Comparison of ENCODE assay signal across 1 cellular context in genomic region chr1:88683848-88684481, GRCh38.
A peak's percentile ranks its signal among the peaks of the same experiment; 100 is the strongest.
TF ChIP-seq lines count a peak whose summit lies in the region.

TSS of gene PKN2 (plus strand) at chr1:88684273. CDS start at chr1:88684581, 308 bp downstream.

TF ChIP-seq in HepG2, 621 proteins besides CTCF, POLR2A, EP300 and RAD21 (continued from another document and continues in another):
- no peak for TF ChIP-seq ZBTB40 (IDR thresholded peaks at IDR 0.05)
- peak; percentile 65; the same call in 1 of the 2 replicates for TF ChIP-seq ZBTB40 (CRISPR knock-in tag; IDR thresholded peaks at IDR 0.05)
- peak; percentile 91; the same call in 1 of the 2 replicates for TF ChIP-seq ZNF788 (CRISPR knock-in tag; IDR thresholded peaks at IDR 0.05; ENCODE audit: borderline replicate concordance)
- no peak for TF ChIP-seq CCAR2 (optimal IDR thresholded peaks at IDR 0.05; ENCODE audit: low read depth, low read length)
- TF ChIP-seq MBNL3 (CRISPR knock-in tag; conservative IDR thresholded peaks at IDR 0.05), result no peak
- TF ChIP-seq ZNF761 (CRISPR knock-in tag; conservative IDR thresholded peaks at IDR 0.05), result no peak; the same call in 1 of the 2 replicates
- no peak for TF ChIP-seq NONO (IDR thresholded peaks at IDR 0.05)
- TF ChIP-seq NONO (CRISPR knock-in tag; conservative IDR thresholded peaks at IDR 0.05), result peak; percentile 98
- no peak; the same call in 1 of the 2 replicates for TF ChIP-seq RFXAP (CRISPR knock-in tag; IDR thresholded peaks at IDR 0.05; ENCODE audit: borderline replicate concordance)
- TF ChIP-seq AKAP8 (CRISPR knock-in tag; IDR thresholded peaks at IDR 0.05), result no peak
- no peak for TF ChIP-seq ZC3H4 (CRISPR knock-in tag; IDR thresholded peaks at IDR 0.05; ENCODE audit: borderline replicate concordance)
- TF ChIP-seq ZNF496 (CRISPR knock-in tag; IDR thresholded peaks at IDR 0.05; ENCODE audit: insufficient replicate concordance), result no peak
- TF ChIP-seq AKNA (CRISPR knock-in tag; IDR thresholded peaks at IDR 0.05; ENCODE audit: borderline replicate concordance), result no peak
- TF ChIP-seq AGO1 (IDR thresholded peaks at IDR 0.05; ENCODE audit: low read depth, low read length, poor library complexity, severe bottlenecking), result no peak
- TF ChIP-seq ZNF7 (CRISPR knock-in tag; IDR thresholded peaks at IDR 0.05), result no peak
- TF ChIP-seq FUBP1 (CRISPR knock-in tag; IDR thresholded peaks at IDR 0.05; ENCODE audit: borderline replicate concordance), result no peak
- peak; percentile 53 for TF ChIP-seq ISL2 (CRISPR knock-in tag; IDR thresholded peaks at IDR 0.05)
- peak; percentile 72; the same call in 1 of the 2 replicates for TF ChIP-seq ZFP1 (CRISPR knock-in tag; IDR thresholded peaks at IDR 0.05)
- TF ChIP-seq AFF4 (CRISPR knock-in tag; IDR thresholded peaks at IDR 0.05), result no peak
- peak; percentile 99 for TF ChIP-seq POGZ (CRISPR knock-in tag; IDR thresholded peaks at IDR 0.05)
- no peak for TF ChIP-seq KLF11 (CRISPR knock-in tag; IDR thresholded peaks at IDR 0.05)
- TF ChIP-seq ZBTB21 (CRISPR knock-in tag; IDR thresholded peaks at IDR 0.05), result no peak
- no peak for TF ChIP-seq CREB3 (CRISPR knock-in tag; IDR thresholded peaks at IDR 0.05)
- TF ChIP-seq SNAPC5 (CRISPR knock-in tag; IDR thresholded peaks at IDR 0.05; ENCODE audit: borderline replicate concordance), result no peak
- TF ChIP-seq KDM3A (CRISPR knock-in tag; IDR thresholded peaks at IDR 0.05; ENCODE audit: low read depth), result peak; percentile 90
- no peak for TF ChIP-seq ZNF678 (CRISPR knock-in tag; IDR thresholded peaks at IDR 0.05)
- TF ChIP-seq GMEB1 (CRISPR knock-in tag; IDR thresholded peaks at IDR 0.05; ENCODE audit: borderline replicate concordance), result peak; percentile 83
- peak; percentile 78 for TF ChIP-seq ZNF777 (CRISPR knock-in tag; IDR thresholded peaks at IDR 0.05)
- peak; percentile 84; the same call in 1 of the 2 replicates for TF ChIP-seq TRAFD1 (CRISPR knock-in tag; IDR thresholded peaks at IDR 0.05; ENCODE audit: borderline replicate concordance)
- TF ChIP-seq SIN3A (IDR thresholded peaks at IDR 0.05; ENCODE audit: borderline replicate concordance, low read depth, low read length), result 0 out of 2 replicates have a peak, but pooled peaks have one; percentile 19
- TF ChIP-seq FOSL1 (CRISPR knock-in tag; IDR thresholded peaks at IDR 0.05; ENCODE audit: borderline replicate concordance), result no peak
